35 cellular contexts compared by ENCODE assay signal in the genomic region with DNA sequence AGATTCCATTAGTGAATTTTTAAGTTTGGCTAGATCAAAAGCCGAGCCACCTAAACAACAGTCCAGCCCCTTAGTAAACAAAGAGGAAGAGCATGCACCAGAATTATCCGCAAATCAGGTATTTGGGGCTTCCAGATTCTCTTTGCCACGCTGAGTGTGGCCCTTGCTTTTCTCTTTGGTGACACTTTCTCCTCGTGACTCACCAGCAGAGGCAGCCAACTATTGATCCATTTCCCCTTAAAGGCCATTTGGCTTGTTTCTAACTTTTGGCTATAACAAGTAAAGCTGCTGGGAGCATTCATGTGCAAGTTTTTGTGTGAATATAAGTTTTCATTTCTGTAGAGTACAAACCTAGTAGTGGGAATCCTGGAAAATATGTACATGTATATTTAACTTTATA. TPM values are rescaled to one million over a fixed set of nuclear protein-coding genes. Genes with fewer than 3 reads are reported as not detected.
"Had no signal": no experiment of that assay in that cellular context is flagged by ENCODE, and none has a peak within 500 bp of the region (broad histone marks: within the 10 kb centered on the region; RNA-seq: fewer than 3 reads in every experiment).

No MANE protein-coding gene starts in this region.

- H3K36me3 ChIP-seq: breast epithelium had no signal

- H3K4me1 Mint-ChIP-seq: activated CD4-positive, alpha-beta T cell treated with anti-CD3 and anti-CD28 coated beads, Interleukin-2, amount 10 ng/mL, durations not matched to agents 7 days and 5 days; activated naive CD4-positive, alpha-beta T cell treated with anti-CD3 and anti-CD28 coated beads, Interleukin-2, amount 50 U/mL, for 24 hours had no signal

- DNase-seq: activated CD4-positive, alpha-beta T cell treated with anti-CD3 and anti-CD28 coated beads, Interleukin-2, amount 10 ng/mL, durations not matched to agents 7 days and 5 days; activated CD4-positive, alpha-beta T cell treated with anti-CD3 and anti-CD28 coated beads, Interleukin-2, amount 50 U/mL, for 48 hours; activated CD8-positive, alpha-beta T cell treated with anti-CD3 and anti-CD28 coated beads, Interleukin-2, amount 10 ng/mL, durations not matched to agents 7 days and 5 days; activated gamma-delta T cell; activated naive CD4-positive, alpha-beta T cell treated with Interleukin-2 at 50 U/mL for 16 hours; activated naive CD8-positive, alpha-beta T cell treated with anti-CD3 and anti-CD28 coated beads, Interleukin-2, amount 10 ng/mL, durations not matched to agents 7 days and 5 days; activated T-cell treated with anti-CD3 and anti-CD28 coated beads, Interleukin-2, amount 50 U/mL, for 24 hours; amygdala; cerebellar nuclear complex; Karpas-422; NCI-H1105; NCI-H1417 treated with DMSO at 0.1 percent for 48 hours; NCI-H187 treated with DMSO at 0.1 percent for 48 hours; NCI-H2081; NCI-H2171 treated with DMSO at 0.1 percent for 48 hours; NCI-H2227 treated with DMSO at 0.1 percent for 48 hours; NCI-H446; NCI-H510A treated with DMSO at 0.1 percent for 48 hours; NCI-H69; NCI-H82; NK-92 treated with Interleukin-12 subunit alpha and Interleukin-12 subunit beta, amount 100 ng/mL, for 24 hours; PC-9; Right ventricle myocardium superior; SJCRH30; T1000 had no signal

- H3K4me1 ChIP-seq: ascending aorta, breast epithelium, SJCRH30 had no signal

- H3K9me3 ChIP-seq: ascending aorta, breast epithelium, SJCRH30 had no signal

- H3K4me3 ChIP-seq: ascending aorta, breast epithelium, PC-9, SJCRH30, SK-N-MC had no signal

- H3K4me3 Mint-ChIP-seq: activated CD4-positive, alpha-beta T cell treated with anti-CD3 and anti-CD28 coated beads, Interleukin-2, amount 10 ng/mL, durations not matched to agents 7 days and 5 days; activated CD8-positive, alpha-beta T cell treated with anti-CD3 and anti-CD28 coated beads, Interleukin-2, amount 10 ng/mL, durations not matched to agents 7 days and 5 days; activated naive CD4-positive, alpha-beta T cell treated with anti-CD3 and anti-CD28 coated beads, Interleukin-2, amount 50 U/mL, for 24 hours; activated naive CD8-positive, alpha-beta T cell treated with anti-CD3 and anti-CD28 coated beads, Interleukin-2, amount 10 ng/mL, durations not matched to agents 7 days and 5 days; activated T-cell treated with anti-CD3 and anti-CD28 coated beads, Interleukin-2, amount 50 U/mL, for 24 hours had no signal

- H3K27me3 Mint-ChIP-seq: activated CD4-positive, alpha-beta T cell treated with anti-CD3 and anti-CD28 coated beads, Interleukin-2, amount 10 ng/mL, durations not matched to agents 7 days and 5 days; activated naive CD4-positive, alpha-beta T cell treated with anti-CD3 and anti-CD28 coated beads, Interleukin-2, amount 50 U/mL, for 24 hours; activated naive CD8-positive, alpha-beta T cell treated with anti-CD3 and anti-CD28 coated beads, Interleukin-2, amount 10 ng/mL, durations not matched to agents 7 days and 5 days; activated T-cell treated with anti-CD3 and anti-CD28 coated beads, Interleukin-2, amount 50 U/mL, for 24 hours had no signal

- H3K27me3 ChIP-seq: ascending aorta, breast epithelium, SJCRH30 had no signal

- ATAC-seq: activated CD8-positive, alpha-beta T cell treated with anti-CD3 and anti-CD28 coated beads, Interleukin-2, amount 10 ng/mL, durations not matched to agents 7 days and 5 days had no signal

- H3K27ac Mint-ChIP-seq: activated CD4-positive, alpha-beta T cell treated with anti-CD3 and anti-CD28 coated beads, Interleukin-2, amount 10 ng/mL, durations not matched to agents 7 days and 5 days; activated CD8-positive, alpha-beta T cell treated with anti-CD3 and anti-CD28 coated beads, Interleukin-2, amount 10 ng/mL, durations not matched to agents 7 days and 5 days; activated naive CD4-positive, alpha-beta T cell treated with anti-CD3 and anti-CD28 coated beads, Interleukin-2, amount 50 U/mL, for 24 hours; activated naive CD8-positive, alpha-beta T cell treated with anti-CD3 and anti-CD28 coated beads, Interleukin-2, amount 10 ng/mL, durations not matched to agents 7 days and 5 days; activated T-cell treated with anti-CD3 and anti-CD28 coated beads, Interleukin-2, amount 50 U/mL, for 24 hours; activated T-helper 2 cell treated with anti-CD3 and anti-CD28 coated beads, Interferon-gamma antibody, Interleukin-2, Interleukin-4, amounts not matched to agents 10 μg/mL and 5 μg/mL and 100 μg/mL, durations not matched to agents 14 hours and 24 hours and 36 hours had no signal

- H3K27ac ChIP-seq: ascending aorta, breast epithelium, PC-9, SJCRH30, SK-N-MC had no signal

- H3K9me3 Mint-ChIP-seq: activated CD4-positive, alpha-beta T cell treated with anti-CD3 and anti-CD28 coated beads, Interleukin-2, amount 10 ng/mL, durations not matched to agents 7 days and 5 days; activated naive CD4-positive, alpha-beta T cell treated with anti-CD3 and anti-CD28 coated beads, Interleukin-2, amount 50 U/mL, for 24 hours; activated naive CD8-positive, alpha-beta T cell treated with anti-CD3 and anti-CD28 coated beads, Interleukin-2, amount 10 ng/mL, durations not matched to agents 7 days and 5 days; activated T-cell treated with anti-CD3 and anti-CD28 coated beads, Interleukin-2, amount 50 U/mL, for 24 hours; activated T-helper 2 cell treated with anti-CD3 and anti-CD28 coated beads, Interferon-gamma antibody, Interleukin-2, Interleukin-4, amounts not matched to agents 10 μg/mL and 5 μg/mL and 100 μg/mL, durations not matched to agents 14 hours and 24 hours and 36 hours had no signal

RNA-seq across cellular contexts. Expression of gene WDR88, which starts 17.6 kb away (rescaled TPM):
- total RNA-seq: activated CD8-positive, alpha-beta T cell treated with anti-CD3 and anti-CD28 coated beads, Interleukin-2, amount 10 ng/mL, durations not matched to agents 7 days and 5 days; activated naive CD8-positive, alpha-beta T cell treated with anti-CD3 and anti-CD28 coated beads, Interleukin-2, amount 10 ng/mL, durations not matched to agents 7 days and 5 days; activated T-helper 2 cell treated with anti-CD3 and anti-CD28 coated beads, Interferon-gamma antibody, Interleukin-2, Interleukin-4, amounts not matched to agents 10 μg/mL and 5 μg/mL and 100 μg/mL, durations not matched to agents 14 hours and 24 hours and 36 hours; ascending aorta; breast epithelium; cardiac septum; MCF 10A; SJCRH30; T-helper 1 cell treated with Interleukin-12 subunit alpha and Interleukin-12 subunit beta and Interleukin-4 antibody, amounts not matched to agents 30 ng/mL and 1 ng/mL, for 36 hours; T-helper 2 cell treated with Interferon-gamma antibody and Interleukin-4, amounts not matched to agents 100 ng/mL and 5 ng/mL, for 36 hours had no signal
- polyA plus RNA-seq: adipose tissue had no signal

RNA-seq across cellular contexts. Expression of gene RHPN2, which starts 49.6 kb away (rescaled TPM):
- total RNA-seq: ascending aorta had no signal
